8 cellular contexts compared by ENCODE assay signal in the genomic region with DNA sequence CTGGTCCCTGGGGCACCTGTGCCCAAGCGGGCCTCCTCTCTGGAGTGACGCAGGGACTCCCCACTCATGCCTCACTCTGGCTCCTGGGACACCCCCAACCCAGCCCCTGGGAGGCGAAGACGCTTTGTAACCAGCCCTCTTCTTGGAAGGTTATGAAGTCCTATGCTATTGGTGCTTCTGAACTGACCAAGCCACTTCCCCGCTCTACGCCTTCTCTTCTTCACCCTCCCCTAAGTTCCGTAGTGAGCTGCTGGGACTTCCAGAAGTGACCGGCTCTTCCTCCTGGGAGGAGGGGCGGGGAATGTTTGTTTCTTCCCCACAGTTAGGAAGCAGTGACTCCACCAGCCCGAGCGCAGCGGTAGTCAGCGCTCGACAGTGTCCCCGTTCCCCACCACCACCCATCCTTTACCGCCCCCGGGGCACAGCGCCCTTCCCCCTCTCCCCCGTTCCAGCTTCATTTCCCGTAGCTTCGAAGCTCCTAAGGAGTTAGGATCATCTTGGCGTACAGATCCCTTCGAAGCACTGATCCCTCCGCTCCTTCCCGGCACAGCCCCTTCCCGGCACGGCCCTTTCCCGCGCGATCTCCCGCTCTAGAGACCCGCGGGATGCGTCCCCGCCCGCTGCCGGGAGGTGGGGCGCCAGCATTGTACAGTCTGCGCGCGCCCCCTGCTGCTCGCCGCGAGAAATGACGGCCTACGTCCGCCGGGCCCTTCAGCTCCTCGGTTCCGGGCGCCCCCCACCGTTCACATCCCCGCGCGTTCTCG. TPM values are rescaled to one million over a fixed set of nuclear protein-coding genes. Genes with fewer than 3 reads are reported as not detected.
A peak's percentile ranks its signal among the peaks of the same experiment; 100 is the strongest.
DNase-seq lines count a peak whose midpoint lies in the region; ATAC-seq and TF ChIP-seq lines count a peak whose summit lies in the region.

No MANE protein-coding gene starts in this region.

- H3K4me2 ChIP-seq in HCT116 (ENCODE audit: low read length) (peak overlapping the region; percentile 79), MM.1S (ENCODE audit: low read depth, low read length) (peak overlapping the region; percentile 84)

- peak; percentile 96 for ATAC-seq in HCT116
- peak; percentile 98 for ATAC-seq in omental fat pad (ENCODE audit: low FRiP score)

- H3K4me1 ChIP-seq in HCT116 (ENCODE audit: control insufficient read depth in 1 of 2, insufficient read depth in 2 of 2, low read length in 2 of 2) (peaks cover 9 to 14% of the 10 kb centered on the region in 2 experiments; a peak in 3 of 4 replicates), MM.1S (ENCODE audit: low read length) (peaks cover 10% of the 10 kb centered on the region; the same call in 1 of the 2 replicates), suprapubic skin (peaks cover 28% of the 10 kb centered on the region)

- peak overlapping the region; percentile 78 for H3K4me3 Mint-ChIP-seq in activated naive CD4-positive, alpha-beta T cell treated with anti-CD3 and anti-CD28 coated beads for 36 hours

- no peaks in the 10 kb centered on the region for H3K27me3 ChIP-seq in HCT116 (ENCODE audit: insufficient read depth, low read length)
- H3K27me3 ChIP-seq in MM.1S (replicated peaks; ENCODE audit: insufficient read depth, low read length): peaks cover 17% of the 10 kb centered on the region
- H3K27me3 ChIP-seq in suprapubic skin: peaks cover 40% of the 10 kb centered on the region

- RAD21 ChIA-PET in HCT116 (lab: Charles Lee; ENCODE audit: low non-redundant PET in 1 of 2, low total read pairs in 2 of 2, uncharacterized antibody in 2 of 2, unreplicated experiment in 2 of 2): interaction anchor here (1.0 to 1.5 kb wide), 4 partner anchors 20 to 314 kb away, joined by 3 to 8 read pairs (median 4); partner anchors contain the start of gene SMYD5 (in 1 of the 2)

- in situ Hi-C loops in SK-MEL-5 (cut with HindIII; ENCODE audit: low pct_unique_long_range_greater_than_20kb, low sequenced_read_pairs): no loop called here

- CTCF ChIA-PET in HCT116 (lab: Charles Lee): interaction anchor here (0.6 to 2.6 kb wide), 32 partner anchors 10 to 396 kb away, joined by 3 to 31 read pairs (median 4); partner anchors contain the start of genes PRADC1 and SPR
- CTCF ChIA-PET in activated naive CD4-positive, alpha-beta T cell treated with anti-CD3 and anti-CD28 coated beads for 36 hours (lab: Charles Lee): interaction anchor here (0.5 to 7.7 kb wide), 56 partner anchors 9 to 794 kb away, joined by 3 to 81 read pairs (median 5); partner anchors contain the start of genes CCT7, PRADC1, RAB11FIP5 and SMYD5

- no peaks in the 10 kb centered on the region for H3K79me2 ChIP-seq in HCT116 (ENCODE audit: insufficient read depth, low read length)
- H3K79me2 ChIP-seq in MM.1S (ENCODE audit: low read length): no peaks in the 10 kb centered on the region

- no TSS peak for BruUV-seq in HCT116 (replicated peaks; lab: Mats Ljungman, UMichigan)

- TF ChIP-seq RAD21 in HCT116 (IDR thresholded peaks at IDR 0.05; ENCODE audit: low read depth): peak; percentile 97

- peaks cover 24% of the 10 kb centered on the region for H3K4me1 Mint-ChIP-seq in activated naive CD4-positive, alpha-beta T cell treated with anti-CD3 and anti-CD28 coated beads for 36 hours (ENCODE audit: low read depth)

- no peak for TF ChIP-seq EP300 in suprapubic skin (IDR thresholded peaks at IDR 0.05)

- H3K9me2 ChIP-seq in HCT116 (ENCODE audit: insufficient read depth): no peaks in the 10 kb centered on the region
- no peaks in the 10 kb centered on the region for H3K9me2 ChIP-seq in MM.1S (replicated peaks; ENCODE audit: insufficient read depth, low read length)

- H3K27ac Mint-ChIP-seq in activated naive CD4-positive, alpha-beta T cell treated with anti-CD3 and anti-CD28 coated beads for 36 hours: peak overlapping the region; percentile 65

- H3K4me3 ChIP-seq in HCT116 (replicated peaks in 1 of 2; ENCODE audit: low read depth in 1 of 2, low read length in 2 of 2) (peak overlapping the region; percentile 27 to 45), MM.1S (ENCODE audit: low read length) (peak overlapping the region; percentile 64), suprapubic skin (peak overlapping the region; percentile 55)

- H3K36me3 ChIP-seq in HCT116 (ENCODE audit: control insufficient read depth in 1 of 2, insufficient read depth in 2 of 2, low read length in 2 of 2): no peaks in the 10 kb centered on the region
- H3K36me3 ChIP-seq in MM.1S (replicated peaks; ENCODE audit: insufficient read depth, low read length): no peaks in the 10 kb centered on the region
- no peaks in the 10 kb centered on the region for H3K36me3 ChIP-seq in suprapubic skin

- H2AFZ ChIP-seq in HCT116 (ENCODE audit: low read depth, low read length, poor library complexity, severe bottlenecking): peak overlapping the region; percentile 96
- H2AFZ ChIP-seq in MM.1S (ENCODE audit: low read length): peak overlapping the region; percentile 89

- WGBS in suprapubic skin: under 1% methylated on average over 25 of the region's 56 CpGs

- POLR2A ChIA-PET in HCT116 (lab: Charles Lee): interaction anchor here (0.6 to 1.3 kb wide), 3 partner anchors 35 to 84 kb away, joined by 3 to 5 read pairs (median 3); partner anchors contain the start of gene CCT7

- peaks cover 26% of the 10 kb centered on the region for H3K27me3 Mint-ChIP-seq in activated naive CD4-positive, alpha-beta T cell treated with anti-CD3 and anti-CD28 coated beads for 36 hours (ENCODE audit: low read depth)

- H3F3A ChIP-seq in MM.1S (ENCODE audit: insufficient read depth, low read length): no peaks in the 10 kb centered on the region

- peak overlapping the region; percentile 46; the same call in 1 of the 2 replicates for H3K9ac ChIP-seq in HCT116 (ENCODE audit: low read length)
- H3K9ac ChIP-seq in MM.1S (ENCODE audit: low read length): peak overlapping the region; percentile 7; the same call in 1 of the 2 replicates

- H3K27ac ChIP-seq in HCT116 (ENCODE audit: low read depth, low read length) (no peak overlapping the region; the same call in 1 of the 2 replicates), MM.1S (ENCODE audit: low read length) (no peak overlapping the region), suprapubic skin (peak overlapping the region; percentile 73)

- DNase-seq in GF-D8 (lab: John Stamatoyannopoulos, UW) (peak; percentile 31), HCT116 (ENCODE audit: low read depth, low spot score) (peak; percentile 57), MM.1S (peak; percentile 76), SK-MEL-5 (ENCODE audit: low read depth, low spot score) (peak; percentile 87), glomerular endothelial cell (ENCODE audit: extremely low read depth, low read depth, low spot score) (peak; percentile 29), omental fat pad (ENCODE audit: low spot score) (peak; percentile 94), suprapubic skin (ENCODE audit: low spot score in 2 of 2) (peak; percentile 94)
- DNase-seq in activated naive CD4-positive, alpha-beta T cell treated with anti-CD3 and anti-CD28 coated beads for 36 hours: peak; percentile 92

- H3K9me3 ChIP-seq in HCT116 (ENCODE audit: control insufficient read depth in 1 of 2, insufficient read depth in 1 of 2, low read depth in 1 of 2, low read length in 2 of 2): no peaks in the 10 kb centered on the region
- no peaks in the 10 kb centered on the region for H3K9me3 ChIP-seq in MM.1S (replicated peaks; ENCODE audit: insufficient read depth, low read length)
- H3K9me3 ChIP-seq in suprapubic skin: no peaks in the 10 kb centered on the region

- H4K20me1 ChIP-seq in HCT116 (ENCODE audit: insufficient read depth) (no peaks in the 10 kb centered on the region), MM.1S (ENCODE audit: insufficient read depth, low read length) (no peaks in the 10 kb centered on the region)

- H3K9me3 Mint-ChIP-seq in activated naive CD4-positive, alpha-beta T cell treated with anti-CD3 and anti-CD28 coated beads for 36 hours: no peaks in the 10 kb centered on the region

- TF ChIP-seq CTCF in HCT116 (IDR thresholded peaks at IDR 0.05 in 2 of 3, conservative IDR thresholded peaks at IDR 0.05 in 1 of 3; ENCODE audit: borderline replicate concordance in 1 of 3, insufficient read depth in 1 of 3, low read depth in 2 of 3, low read length in 2 of 3) (peak; percentile 87 to 99 (median 95)), MM.1S (IDR thresholded peaks at IDR 0.05; ENCODE audit: low read length) (peak; percentile 99), omental fat pad (IDR thresholded peaks at IDR 0.05) (peak in 2 of 3 donors; percentile 94 to 99), suprapubic skin (IDR thresholded peaks at IDR 0.05) (peak; percentile 73 to 98)

- TF ChIP-seq POLR2A in HCT116 (IDR thresholded peaks at IDR 0.05; ENCODE audit: borderline replicate concordance, extremely low read depth, insufficient read depth, insufficient read length) (no peak), suprapubic skin (IDR thresholded peaks at IDR 0.05) (peak in 1 of 2 donors; percentile 10)

- intact Hi-C loops in HCT116 (cut with micrococcal nuclease): loop anchor here (1.0 to 5.0 kb wide), 5 partner anchors 35 to 405 kb away; no protein-coding TSS in a partner anchor
- intact Hi-C loops in activated naive CD4-positive, alpha-beta T cell treated with anti-CD3 and anti-CD28 coated beads for 36 hours (cut with micrococcal nuclease): loop anchor here (1.0 to 2.0 kb wide), 11 partner anchors 35 to 406 kb away; partner anchors contain the start of genes CCT7, EMX1 and SFXN5

- H3K36me3 Mint-ChIP-seq in activated naive CD4-positive, alpha-beta T cell treated with anti-CD3 and anti-CD28 coated beads for 36 hours (ENCODE audit: low read depth): no peaks in the 10 kb centered on the region

RNA-seq across cellular contexts. Expression of gene NOTO, which starts 25.3 kb away (rescaled TPM):
- not detected for total RNA-seq in HCT116 (2021; ENCODE audit: unreplicated experiment)
- polyA plus RNA-seq in HCT116 (2012): not detected in 2 replicates
- not detected in 2 replicates for total RNA-seq in SK-MEL-5 (2014; rRNA removed; shearing (Covaris generic))
- not detected in 2 replicates for polyA plus RNA-seq in SK-MEL-5 (2015; cell fraction: cytosol; rRNA removed)
- not detected in 2 replicates for polyA plus RNA-seq in SK-MEL-5 (2015; cell fraction: nucleus; rRNA removed)
- total RNA-seq in activated naive CD4-positive, alpha-beta T cell treated with anti-CD3 and anti-CD28 coated beads for 36 hours: not detected
- not detected in 2 replicates for total RNA-seq in glomerular endothelial cell
- total RNA-seq in omental fat pad: not detected
- not detected for total RNA-seq in suprapubic skin

RNA-seq across cellular contexts. Expression of gene SMYD5, which starts 37.0 kb away (rescaled TPM):
- total RNA-seq in HCT116 (2021; ENCODE audit: unreplicated experiment) (37.4 TPM), glomerular endothelial cell (9.5 and 18.4 TPM in 2 replicates), omental fat pad (10 to 100 TPM; 14.6 to 27.0 (median 14.9) TPM), suprapubic skin (10 to 100 TPM; 17.0 to 38.4 (median 20.0) TPM)
- polyA plus RNA-seq in HCT116 (2012): 29.6 and 29.7 TPM in 2 replicates
- 47.0 and 54.3 TPM in 2 replicates for total RNA-seq in SK-MEL-5 (2014; rRNA removed; shearing (Covaris generic))
- polyA plus RNA-seq in SK-MEL-5 (2015; cell fraction: cytosol; rRNA removed): 43.0 and 61.3 TPM in 2 replicates
- polyA plus RNA-seq in SK-MEL-5 (2015; cell fraction: nucleus; rRNA removed): 101 and 145 TPM in 2 replicates
- total RNA-seq in activated naive CD4-positive, alpha-beta T cell treated with anti-CD3 and anti-CD28 coated beads for 36 hours: 10 to 100 TPM; 37.4 to 39.0 TPM

RNA-seq across cellular contexts. Expression of gene PRADC1, which starts 56.0 kb away (rescaled TPM):
- total RNA-seq in HCT116 (2021; ENCODE audit: unreplicated experiment) (8.6 TPM), glomerular endothelial cell (12.1 and 17.1 TPM in 2 replicates), omental fat pad (10 to 100 TPM; 23.1 to 44.0 (median 38.5) TPM), suprapubic skin (10 to 100 TPM in 3 of 4 donors, 1 to 10 TPM in 1; 7.4 to 34.8 (median 25.3) TPM)
- 10.7 and 12.0 TPM in 2 replicates for polyA plus RNA-seq in HCT116 (2012)
- 30.7 and 38.0 TPM in 2 replicates for total RNA-seq in SK-MEL-5 (2014; rRNA removed; shearing (Covaris generic))
- polyA plus RNA-seq in SK-MEL-5 (2015; cell fraction: cytosol; rRNA removed): 32.9 and 35.9 TPM in 2 replicates
- 8.7 and 10.3 TPM in 2 replicates for polyA plus RNA-seq in SK-MEL-5 (2015; cell fraction: nucleus; rRNA removed)
- 10 to 100 TPM; 10.1 to 10.2 TPM for total RNA-seq in activated naive CD4-positive, alpha-beta T cell treated with anti-CD3 and anti-CD28 coated beads for 36 hours

RNA-seq across cellular contexts. Expression of gene CCT7, which starts 57.0 kb away (rescaled TPM):
- total RNA-seq in HCT116 (2021; ENCODE audit: unreplicated experiment) (637 TPM), glomerular endothelial cell (322 and 334 TPM in 2 replicates), omental fat pad (100 to 1,000 TPM; 187 to 208 (median 202) TPM), suprapubic skin (100 to 1,000 TPM in 3 of 4 donors, 10 to 100 TPM in 1; 99.7 to 175 (median 158) TPM)
- 510 and 633 TPM in 2 replicates for polyA plus RNA-seq in HCT116 (2012)
- 762 and 775 TPM in 2 replicates for total RNA-seq in SK-MEL-5 (2014; rRNA removed; shearing (Covaris generic))
- polyA plus RNA-seq in SK-MEL-5 (2015; cell fraction: cytosol; rRNA removed): 462 and 477 TPM in 2 replicates
- polyA plus RNA-seq in SK-MEL-5 (2015; cell fraction: nucleus; rRNA removed): 139 and 151 TPM in 2 replicates
- total RNA-seq in activated naive CD4-positive, alpha-beta T cell treated with anti-CD3 and anti-CD28 coated beads for 36 hours: 100 to 1,000 TPM; 654 to 705 TPM

Comparison
In these comparisons a context has a peak if more than half of its experiments do, and no peak if none do; other contexts are left out.
1. DNase-seq: peak in every context shown above with its lines; median percentile 94 in omental fat pad; 94 in suprapubic skin; 92 in activated naive CD4-positive, alpha-beta T cell treated with anti-CD3 and anti-CD28 coated beads for 36 hours; 87 in SK-MEL-5; 76 in MM.1S; 57 in HCT116; 31 in GF-D8; 29 in glomerular endothelial cell.